ENCODE assay signal across 1 cellular context in the genomic region with DNA sequence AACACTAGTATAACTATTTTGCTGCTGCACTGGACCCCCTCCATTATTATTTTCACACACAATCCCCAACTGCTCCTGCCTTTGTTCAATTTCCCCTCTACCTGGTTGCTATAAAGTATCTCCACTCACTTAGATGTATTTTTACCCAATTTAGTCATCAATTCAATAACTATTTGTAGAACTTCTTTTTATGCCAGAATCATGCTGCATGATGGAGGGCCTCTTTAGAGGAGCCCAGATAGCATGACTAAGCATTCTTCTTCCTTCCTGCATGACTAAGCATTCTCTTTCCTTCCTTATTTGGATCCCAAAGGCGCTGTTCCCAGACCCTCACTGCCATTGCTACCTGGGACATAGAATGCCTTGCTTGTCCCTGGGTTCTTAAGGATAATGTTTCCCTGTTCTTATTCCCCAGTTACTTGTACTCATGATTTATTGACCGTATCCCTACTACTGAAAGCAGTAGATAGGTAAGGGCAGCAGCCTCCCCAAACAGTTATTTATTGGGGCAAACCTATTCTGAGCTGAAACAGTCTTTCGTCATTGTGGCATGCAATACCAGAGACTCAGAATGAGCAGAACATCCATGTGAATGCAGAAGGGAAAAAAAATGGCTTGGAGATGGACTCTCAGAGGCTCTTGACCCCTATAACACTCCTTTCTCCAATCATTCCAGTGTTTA.
TF ChIP-seq lines count a peak whose summit lies in the region.

No MANE protein-coding gene starts in this region.

TF ChIP-seq in GM23338, 12 proteins besides CTCF, POLR2A, EP300 and RAD21 (continued from another document):
- TF ChIP-seq, protein P1, sequence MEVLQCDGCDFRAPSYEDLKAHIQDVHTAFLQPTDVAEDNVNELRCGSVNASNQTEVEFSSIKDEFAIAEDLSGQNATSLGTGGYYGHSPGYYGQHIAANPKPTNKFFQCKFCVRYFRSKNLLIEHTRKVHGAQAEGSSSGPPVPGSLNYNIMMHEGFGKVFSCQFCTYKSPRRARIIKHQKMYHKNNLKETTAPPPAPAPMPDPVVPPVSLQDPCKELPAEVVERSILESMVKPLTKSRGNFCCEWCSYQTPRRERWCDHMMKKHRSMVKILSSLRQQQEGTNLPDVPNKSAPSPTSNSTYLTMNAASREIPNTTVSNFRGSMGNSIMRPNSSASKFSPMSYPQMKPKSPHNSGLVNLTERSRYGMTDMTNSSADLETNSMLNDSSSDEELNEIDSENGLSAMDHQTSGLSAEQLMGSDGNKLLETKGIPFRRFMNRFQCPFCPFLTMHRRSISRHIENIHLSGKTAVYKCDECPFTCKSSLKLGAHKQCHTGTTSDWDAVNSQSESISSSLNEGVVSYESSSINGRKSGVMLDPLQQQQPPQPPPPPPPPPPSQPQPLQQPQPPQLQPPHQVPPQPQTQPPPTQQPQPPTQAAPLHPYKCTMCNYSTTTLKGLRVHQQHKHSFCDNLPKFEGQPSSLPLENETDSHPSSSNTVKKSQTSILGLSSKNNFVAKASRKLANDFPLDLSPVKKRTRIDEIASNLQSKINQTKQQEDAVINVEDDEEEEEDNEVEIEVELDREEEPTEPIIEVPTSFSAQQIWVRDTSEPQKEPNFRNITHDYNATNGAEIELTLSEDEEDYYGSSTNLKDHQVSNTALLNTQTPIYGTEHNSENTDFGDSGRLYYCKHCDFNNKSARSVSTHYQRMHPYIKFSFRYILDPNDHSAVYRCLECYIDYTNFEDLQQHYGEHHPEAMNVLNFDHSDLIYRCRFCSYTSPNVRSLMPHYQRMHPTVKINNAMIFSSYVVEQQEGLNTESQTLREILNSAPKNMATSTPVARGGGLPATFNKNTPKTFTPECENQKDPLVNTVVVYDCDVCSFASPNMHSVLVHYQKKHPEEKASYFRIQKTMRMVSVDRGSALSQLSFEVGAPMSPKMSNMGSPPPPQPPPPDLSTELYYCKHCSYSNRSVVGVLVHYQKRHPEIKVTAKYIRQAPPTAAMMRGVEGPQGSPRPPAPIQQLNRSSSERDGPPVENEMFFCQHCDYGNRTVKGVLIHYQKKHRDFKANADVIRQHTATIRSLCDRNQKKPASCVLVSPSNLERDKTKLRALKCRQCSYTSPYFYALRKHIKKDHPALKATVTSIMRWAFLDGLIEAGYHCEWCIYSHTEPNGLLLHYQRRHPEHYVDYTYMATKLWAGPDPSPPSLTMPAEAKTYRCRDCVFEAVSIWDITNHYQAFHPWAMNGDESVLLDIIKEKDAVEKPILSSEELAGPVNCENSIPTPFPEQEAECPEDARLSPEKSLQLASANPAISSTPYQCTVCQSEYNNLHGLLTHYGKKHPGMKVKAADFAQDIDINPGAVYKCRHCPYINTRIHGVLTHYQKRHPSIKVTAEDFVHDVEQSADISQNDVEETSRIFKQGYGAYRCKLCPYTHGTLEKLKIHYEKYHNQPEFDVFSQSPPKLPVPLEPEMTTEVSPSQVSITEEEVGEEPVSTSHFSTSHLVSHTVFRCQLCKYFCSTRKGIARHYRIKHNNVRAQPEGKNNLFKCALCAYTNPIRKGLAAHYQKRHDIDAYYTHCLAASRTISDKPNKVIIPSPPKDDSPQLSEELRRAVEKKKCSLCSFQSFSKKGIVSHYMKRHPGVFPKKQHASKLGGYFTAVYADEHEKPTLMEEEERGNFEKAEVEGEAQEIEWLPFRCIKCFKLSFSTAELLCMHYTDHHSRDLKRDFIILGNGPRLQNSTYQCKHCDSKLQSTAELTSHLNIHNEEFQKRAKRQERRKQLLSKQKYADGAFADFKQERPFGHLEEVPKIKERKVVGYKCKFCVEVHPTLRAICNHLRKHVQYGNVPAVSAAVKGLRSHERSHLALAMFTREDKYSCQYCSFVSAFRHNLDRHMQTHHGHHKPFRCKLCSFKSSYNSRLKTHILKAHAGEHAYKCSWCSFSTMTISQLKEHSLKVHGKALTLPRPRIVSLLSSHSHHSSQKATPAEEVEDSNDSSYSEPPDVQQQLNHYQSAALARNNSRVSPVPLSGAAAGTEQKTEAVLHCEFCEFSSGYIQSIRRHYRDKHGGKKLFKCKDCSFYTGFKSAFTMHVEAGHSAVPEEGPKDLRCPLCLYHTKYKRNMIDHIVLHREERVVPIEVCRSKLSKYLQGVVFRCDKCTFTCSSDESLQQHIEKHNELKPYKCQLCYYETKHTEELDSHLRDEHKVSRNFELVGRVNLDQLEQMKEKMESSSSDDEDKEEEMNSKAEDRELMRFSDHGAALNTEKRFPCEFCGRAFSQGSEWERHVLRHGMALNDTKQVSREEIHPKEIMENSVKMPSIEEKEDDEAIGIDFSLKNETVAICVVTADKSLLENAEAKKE (CRISPR knock-in tag; IDR thresholded peaks at IDR 0.05), result no peak
- TF ChIP-seq ZNF331 (CRISPR knock-in tag; IDR thresholded peaks at IDR 0.05; ENCODE audit: low read depth) (no peak), EZH2phosphoT487 (IDR thresholded peaks at IDR 0.05; ENCODE audit: unreplicated experiment) (no peak), STAT1 (IDR thresholded peaks at IDR 0.05; ENCODE audit: unreplicated experiment) (no peak), JUNB (IDR thresholded peaks at IDR 0.05; ENCODE audit: unreplicated experiment) (no peak)
- TF ChIP-seq, protein P2, sequence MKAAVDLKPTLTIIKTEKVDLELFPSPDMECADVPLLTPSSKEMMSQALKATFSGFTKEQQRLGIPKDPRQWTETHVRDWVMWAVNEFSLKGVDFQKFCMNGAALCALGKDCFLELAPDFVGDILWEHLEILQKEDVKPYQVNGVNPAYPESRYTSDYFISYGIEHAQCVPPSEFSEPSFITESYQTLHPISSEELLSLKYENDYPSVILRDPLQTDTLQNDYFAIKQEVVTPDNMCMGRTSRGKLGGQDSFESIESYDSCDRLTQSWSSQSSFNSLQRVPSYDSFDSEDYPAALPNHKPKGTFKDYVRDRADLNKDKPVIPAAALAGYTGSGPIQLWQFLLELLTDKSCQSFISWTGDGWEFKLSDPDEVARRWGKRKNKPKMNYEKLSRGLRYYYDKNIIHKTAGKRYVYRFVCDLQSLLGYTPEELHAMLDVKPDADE (IDR thresholded peaks at IDR 0.05), result no peak
- TF ChIP-seq, protein P3, sequence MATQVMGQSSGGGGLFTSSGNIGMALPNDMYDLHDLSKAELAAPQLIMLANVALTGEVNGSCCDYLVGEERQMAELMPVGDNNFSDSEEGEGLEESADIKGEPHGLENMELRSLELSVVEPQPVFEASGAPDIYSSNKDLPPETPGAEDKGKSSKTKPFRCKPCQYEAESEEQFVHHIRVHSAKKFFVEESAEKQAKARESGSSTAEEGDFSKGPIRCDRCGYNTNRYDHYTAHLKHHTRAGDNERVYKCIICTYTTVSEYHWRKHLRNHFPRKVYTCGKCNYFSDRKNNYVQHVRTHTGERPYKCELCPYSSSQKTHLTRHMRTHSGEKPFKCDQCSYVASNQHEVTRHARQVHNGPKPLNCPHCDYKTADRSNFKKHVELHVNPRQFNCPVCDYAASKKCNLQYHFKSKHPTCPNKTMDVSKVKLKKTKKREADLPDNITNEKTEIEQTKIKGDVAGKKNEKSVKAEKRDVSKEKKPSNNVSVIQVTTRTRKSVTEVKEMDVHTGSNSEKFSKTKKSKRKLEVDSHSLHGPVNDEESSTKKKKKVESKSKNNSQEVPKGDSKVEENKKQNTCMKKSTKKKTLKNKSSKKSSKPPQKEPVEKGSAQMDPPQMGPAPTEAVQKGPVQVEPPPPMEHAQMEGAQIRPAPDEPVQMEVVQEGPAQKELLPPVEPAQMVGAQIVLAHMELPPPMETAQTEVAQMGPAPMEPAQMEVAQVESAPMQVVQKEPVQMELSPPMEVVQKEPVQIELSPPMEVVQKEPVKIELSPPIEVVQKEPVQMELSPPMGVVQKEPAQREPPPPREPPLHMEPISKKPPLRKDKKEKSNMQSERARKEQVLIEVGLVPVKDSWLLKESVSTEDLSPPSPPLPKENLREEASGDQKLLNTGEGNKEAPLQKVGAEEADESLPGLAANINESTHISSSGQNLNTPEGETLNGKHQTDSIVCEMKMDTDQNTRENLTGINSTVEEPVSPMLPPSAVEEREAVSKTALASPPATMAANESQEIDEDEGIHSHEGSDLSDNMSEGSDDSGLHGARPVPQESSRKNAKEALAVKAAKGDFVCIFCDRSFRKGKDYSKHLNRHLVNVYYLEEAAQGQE (IDR thresholded peaks at IDR 0.05; ENCODE audit: unreplicated experiment), result no peak
